ENCODE assay signal across 9 cellular contexts in the genomic region with DNA sequence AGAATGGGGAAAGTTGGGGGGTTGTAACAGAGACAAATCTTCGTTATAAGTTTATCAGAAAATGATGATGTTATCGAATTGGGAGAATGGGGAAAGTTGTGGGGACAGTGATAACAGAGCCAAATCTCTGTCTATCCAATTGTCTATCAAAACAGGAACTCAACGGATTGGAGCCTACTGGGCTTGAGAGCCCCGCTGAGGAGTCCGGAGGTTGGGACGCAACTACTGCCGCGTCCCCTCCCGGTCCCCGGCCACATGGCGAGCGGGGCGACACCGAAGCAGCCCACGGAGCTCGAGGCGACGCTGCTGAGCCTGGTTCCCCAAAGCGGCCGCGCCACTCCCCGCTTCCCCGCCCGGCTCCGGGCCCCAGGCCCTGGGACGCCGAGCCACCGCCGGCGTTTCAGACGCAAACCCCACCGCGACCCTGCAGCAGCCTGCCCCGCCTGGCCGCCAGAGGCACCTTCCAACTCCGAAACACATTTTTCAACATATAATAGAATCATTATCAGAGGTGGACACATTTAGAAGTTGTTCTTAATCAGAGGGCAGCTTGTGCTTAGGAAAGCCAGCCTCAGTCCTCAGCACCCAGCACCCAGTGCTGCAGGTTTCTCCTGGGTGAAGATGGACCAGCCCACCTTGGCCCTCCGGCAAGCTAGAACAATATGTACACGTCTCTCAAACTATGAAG. TPM values are rescaled to one million over a fixed set of nuclear protein-coding genes. Genes with fewer than 3 reads are reported as not detected.
DNase-seq lines count a peak whose midpoint lies in the region; ATAC-seq, FAIRE-seq and TF ChIP-seq lines count a peak whose summit lies in the region.
"Had no signal": no experiment of that assay in that cellular context is flagged by ENCODE, and none has a peak within 500 bp of the region (broad histone marks: within the 10 kb centered on the region; RNA-seq: fewer than 3 reads in every experiment).

No MANE protein-coding gene starts in this region.

- 13% methylated on average over 38 of the region's 38 CpGs for WGBS in GM12878 (ENCODE audit: insufficient coverage, insufficient replicate concordance, low lambda C conversion rate, missing lambda C conversion rate)
- 7 to 12% methylated on average over 33 to 38 of the region's 38 CpGs for WGBS in tibial nerve, 2 donors

- H3K79me2 ChIP-seq in GM12878 (ENCODE audit: control insufficient read depth, insufficient read depth, low read length) = no peaks in the 10 kb centered on the region

- H3K4me1 ChIP-seq in GM12878 (ENCODE audit: control insufficient read depth, insufficient read depth, low read length) (no peaks in the 10 kb centered on the region), tibial nerve (peaks cover 0 to 14% (median 6%) of the 10 kb centered on the region in 4 donors)

- peaks cover 0 to 8% of the 10 kb centered on the region in 2 experiments; a peak in 1 of 4 replicates for H3K27me3 ChIP-seq in GM12878 (replicated peaks in 1 of 2; ENCODE audit: control insufficient read depth in 2 of 2, insufficient read depth in 2 of 2, low read length in 1 of 2)
- H3K27me3 ChIP-seq in kidney epithelial cell (ENCODE audit: control insufficient read depth, insufficient read depth, low read length) = no peaks in the 10 kb centered on the region
- peaks cover 0 to 3% of the 10 kb centered on the region in 2 donors for H3K27me3 ChIP-seq in tibial nerve

- TF ChIP-seq EP300 in GM12878 (IDR thresholded peaks at IDR 0.05; ENCODE audit: borderline replicate concordance in 1 of 2, control insufficient read depth in 1 of 2, low read depth in 2 of 2, low read length in 2 of 2) (no peak), tibial nerve (IDR thresholded peaks at IDR 0.05) (no peak)

- 0 out of 2 replicates have a peak overlapping the region, but pooled peaks have one; percentile 15 for H3K4me3 ChIP-seq in GM12878
- peak overlapping the region; percentile 14 for H3K4me3 ChIP-seq in kidney epithelial cell (ENCODE audit: low read depth, low read length)
- H3K4me3 ChIP-seq in tibial nerve = peak overlapping the region; percentile 0 to 48 (median 28)

- H3K9me3 ChIP-seq in GM12878 (replicated peaks; ENCODE audit: control insufficient read depth, insufficient read depth, low read length) = no peaks in the 10 kb centered on the region
- H3K9me3 ChIP-seq in tibial nerve = no peaks in the 10 kb centered on the region

- SMC1A ChIA-PET in GM12878 (lab: Charles Lee; ENCODE audit: uncharacterized antibody, unreplicated experiment) = interaction anchor here (0.7 to 1.3 kb wide), 8 partner anchors 11 to 141 kb away, joined by 3 to 4 read pairs (median 3); no protein-coding TSS in a partner anchor

- H2AFZ ChIP-seq in GM12878 (ENCODE audit: control insufficient read depth, low read depth, low read length) = no peak overlapping the region

- CTCF ChIA-PET in GM12878 (lab: Yijun Ruan, JAX) = interaction anchor here (0.6 to 1.2 kb wide), 6 partner anchors 13 to 996 kb away, joined by 3 to 10 read pairs (median 4); no protein-coding TSS in a partner anchor

- intact Hi-C loops in GM12878 (cut with micrococcal nuclease; ENCODE audit: unreplicated experiment) = no loop called here

- H4K20me1 ChIP-seq in GM12878 (ENCODE audit: control insufficient read depth, insufficient read depth) = no peaks in the 10 kb centered on the region

- H3K4me2 ChIP-seq in GM12878 (ENCODE audit: control insufficient read depth, insufficient read depth) = peak overlapping the region; percentile 51

- H3K36me3 ChIP-seq in GM12878 (ENCODE audit: control insufficient read depth in 2 of 2, insufficient read depth in 2 of 2, low read length in 1 of 2) (no peaks in the 10 kb centered on the region), kidney epithelial cell (ENCODE audit: control insufficient read depth, insufficient read depth, low read length) (no peaks in the 10 kb centered on the region), tibial nerve (no peaks in the 10 kb centered on the region)

- TF ChIP-seq POLR2A in GM12878 (IDR thresholded peaks at IDR 0.05; ENCODE audit: low read depth, low read length) (no peak), tibial nerve (IDR thresholded peaks at IDR 0.05) (no peak)

- POLR2A ChIA-PET in GM12878 (lab: Charles Lee) = interaction anchor here (0.7 kb wide), 1 partner anchor 29 kb away, joined by 3 read pairs; no protein-coding TSS in a partner anchor

- no peak for FAIRE-seq in GM12878 (lab: Jason Lieb, UNC)
- FAIRE-seq: colon had no signal

- RAD21 ChIA-PET in GM12878 (lab: Charles Lee; ENCODE audit: unreplicated experiment) = interaction anchor here (0.6 to 1.4 kb wide), 3 partner anchors 12 to 17 kb away, joined by 3 to 5 read pairs (median 3); no protein-coding TSS in a partner anchor

- no peak overlapping the region for H3K27ac ChIP-seq in GM12878 (ENCODE audit: control insufficient read depth, insufficient read depth)
- peak overlapping the region in 2 of 4 donors; percentile 72 to 79 for H3K27ac ChIP-seq in tibial nerve

- peak; percentile 58 for ATAC-seq in HG02798 (IDR thresholded peaks at IDR 0.05; ENCODE audit: poor library complexity, unreplicated experiment)
- peak; percentile 72 for ATAC-seq in GM12878

- no TSS peak for BruUV-seq in GM12878 (replicated peaks; lab: Mats Ljungman, UMichigan)

- in situ Hi-C loops in GM12878 (cut with MboI) = no loop called here

- TF ChIP-seq RAD21 in GM12878 (IDR thresholded peaks at IDR 0.05; ENCODE audit: insufficient read depth, low read depth, low read length) = no peak

- DNase-seq in CD1c-positive myeloid dendritic cell (ENCODE audit: extremely low spot score) = peak; percentile 75
- no peak for DNase-seq in GM12878 (ENCODE audit: low read depth, low spot score)
- DNase-seq in kidney epithelial cell (ENCODE audit: low read depth) = no peak
- DNase-seq in tibial nerve (ENCODE audit: low spot score in 2 of 2) = no peak
- DNase-seq in A172 (ENCODE audit: low spot score) = no peak
- no peak for DNase-seq in GM19240 (ENCODE audit: insufficient read length, low spot score)
- no peak for DNase-seq in inferior parietal cortex (ENCODE audit: extremely low spot score)

- no peak overlapping the region for H3K9ac ChIP-seq in GM12878 (ENCODE audit: control insufficient read depth, insufficient read depth, low read length)

- TF ChIP-seq CTCF in GM12878 (IDR thresholded peaks at IDR 0.05 in 2 of 3, conservative IDR thresholded peaks at IDR 0.05 in 1 of 3; ENCODE audit: control insufficient read depth in 2 of 3, extremely low read depth in 1 of 3, insufficient read depth in 1 of 3, low read depth in 3 of 3, low read length in 3 of 3) (peak in 2 of 3 experiments; percentile 8 to 25; a peak in 1 of 6 replicates), kidney epithelial cell (IDR thresholded peaks at IDR 0.05; ENCODE audit: insufficient read depth, low read length, poor library complexity, severe bottlenecking) (no peak), tibial nerve (IDR thresholded peaks at IDR 0.05) (peak in 1 of 5 experiments; percentile 6)

TF ChIP-seq in GM12878, 131 proteins besides CTCF, POLR2A, EP300 and RAD21 (continues in another document):
- TF ChIP-seq TCF7 (IDR thresholded peaks at IDR 0.05; ENCODE audit: borderline replicate concordance) (no peak), SMAD1 (IDR thresholded peaks at IDR 0.05; ENCODE audit: low read depth, partially characterized antibody) (no peak), HDAC6 (IDR thresholded peaks at IDR 0.05; ENCODE audit: unreplicated experiment) (no peak), CEBPB (IDR thresholded peaks at IDR 0.05; ENCODE audit: borderline replicate concordance in 1 of 2, low read depth in 2 of 2, low read length in 2 of 2) (no peak)

RNA-seq across cellular contexts. Expression of gene RALA, which starts 13.8 kb away (rescaled TPM):
- total RNA-seq in GM12878 (2013; cell fraction: nucleolus; rRNA removed) = 14.2 and 15.5 TPM in 2 replicates
- total RNA-seq in GM12878 (2014; rRNA removed) = 7.5 and 8.7 TPM in 2 replicates
- 23.5 and 26.3 TPM in 2 replicates for total RNA-seq in GM12878 (2014; rRNA removed; fragmentation: Illumina TruSeq; extraction: Trizol)
- total RNA-seq in GM12878 (2021) = 22.7 and 27.8 TPM in 2 replicates
- polyA plus RNA-seq in GM12878 (2011; ENCODE audit: low read depth) = 11.7 TPM
- polyA plus RNA-seq in GM12878 (2011; rRNA removed) = 34.6 and 40.7 TPM in 2 replicates
- polyA plus RNA-seq in GM12878 (2011; cell fraction: cytosol; rRNA removed) = 11.8 and 12.1 TPM in 2 replicates
- polyA plus RNA-seq in GM12878 (2011; cell fraction: nucleus; rRNA removed) = 9.0 and 11.2 TPM in 2 replicates
- 19.9 and 20.0 TPM in 2 replicates for polyA plus RNA-seq in GM12878 (2012)
- 29.9 and 38.2 TPM in 2 replicates for polyA plus RNA-seq in GM12878 (2014; fragmentation: Illumina TruSeq; extraction: Trizol)
- 10 to 100 TPM in 1 of 2 experiments, 1 to 10 TPM in 1; 8.1 to 13.3 TPM for polyA plus RNA-seq in GM12878 (2014; fragmentation: Nextera tagmentation; extraction: Ambion mirVana)
- 17.8 and 20.6 TPM in 2 replicates for polyA plus RNA-seq in GM12878 (2014; rRNA removed)
- 10 to 100 TPM; 48.8 to 53.3 TPM for polyA plus RNA-seq in GM12878 (2016; fragmentation: Nextera tagmentation; extraction: Ambion mirVana)
- polyA minus RNA-seq in GM12878 (2011; rRNA and poly(A)+ RNA removed) = 19.5 and 38.1 TPM in 2 replicates
- polyA minus RNA-seq in GM12878 (2011; cell fraction: cytosol; rRNA and poly(A)+ RNA removed) = 13.4 and 14.6 TPM in 2 replicates
- polyA minus RNA-seq in GM12878 (2011; cell fraction: nucleus; rRNA and poly(A)+ RNA removed) = 13.9 and 33.6 TPM in 2 replicates
- total RNA-seq in kidney epithelial cell = 72.8 and 79.2 TPM in 2 replicates
- total RNA-seq in tibial nerve = 10 to 100 TPM; 16.7 to 38.2 (median 23.9) TPM
- 30.2 and 32.4 TPM in 2 replicates for total RNA-seq in A172 (2014; rRNA removed; shearing (Covaris generic))

RNA-seq across cellular contexts. Expression of gene YAE1, which starts 43.4 kb away (rescaled TPM):
- total RNA-seq in GM12878 (2013; cell fraction: nucleolus; rRNA removed) = 83.8 and 93.1 TPM in 2 replicates
- total RNA-seq in GM12878 (2014; rRNA removed) = 17.5 and 22.5 TPM in 2 replicates
- total RNA-seq in GM12878 (2014; rRNA removed; fragmentation: Illumina TruSeq; extraction: Trizol) = 22.0 and 22.5 TPM in 2 replicates
- total RNA-seq in GM12878 (2021) = 12.3 and 13.5 TPM in 2 replicates
- 4.1 TPM for polyA plus RNA-seq in GM12878 (2011; ENCODE audit: low read depth)
- polyA plus RNA-seq in GM12878 (2011; rRNA removed) = 28.5 and 42.1 TPM in 2 replicates
- polyA plus RNA-seq in GM12878 (2011; cell fraction: cytosol; rRNA removed) = 5.7 and 7.6 TPM in 2 replicates
- 12.9 and 14.5 TPM in 2 replicates for polyA plus RNA-seq in GM12878 (2011; cell fraction: nucleus; rRNA removed)
- polyA plus RNA-seq in GM12878 (2012) = 9.1 and 11.7 TPM in 2 replicates
- 18.2 and 19.7 TPM in 2 replicates for polyA plus RNA-seq in GM12878 (2014; fragmentation: Illumina TruSeq; extraction: Trizol)
- polyA plus RNA-seq in GM12878 (2014; fragmentation: Nextera tagmentation; extraction: Ambion mirVana) = 10 to 100 TPM; 33.5 to 35.8 TPM
- 18.2 and 21.0 TPM in 2 replicates for polyA plus RNA-seq in GM12878 (2014; rRNA removed)
- 10 to 100 TPM; 23.9 to 25.4 TPM for polyA plus RNA-seq in GM12878 (2016; fragmentation: Nextera tagmentation; extraction: Ambion mirVana)
- polyA minus RNA-seq in GM12878 (2011; rRNA and poly(A)+ RNA removed) = 8.6 and 18.0 TPM in 2 replicates
- polyA minus RNA-seq in GM12878 (2011; cell fraction: cytosol; rRNA and poly(A)+ RNA removed) = 3.2 and 11.3 TPM in 2 replicates
- polyA minus RNA-seq in GM12878 (2011; cell fraction: nucleus; rRNA and poly(A)+ RNA removed) = 18.0 and 29.3 TPM in 2 replicates
- 16.8 and 18.1 TPM in 2 replicates for total RNA-seq in kidney epithelial cell
- total RNA-seq in tibial nerve = 10 to 100 TPM in 3 of 4 donors, 1 to 10 TPM in 1; 7.1 to 29.3 (median 18.4) TPM
- total RNA-seq in A172 (2014; rRNA removed; shearing (Covaris generic)) = 54.2 and 59.0 TPM in 2 replicates
